In the genomic region with DNA sequence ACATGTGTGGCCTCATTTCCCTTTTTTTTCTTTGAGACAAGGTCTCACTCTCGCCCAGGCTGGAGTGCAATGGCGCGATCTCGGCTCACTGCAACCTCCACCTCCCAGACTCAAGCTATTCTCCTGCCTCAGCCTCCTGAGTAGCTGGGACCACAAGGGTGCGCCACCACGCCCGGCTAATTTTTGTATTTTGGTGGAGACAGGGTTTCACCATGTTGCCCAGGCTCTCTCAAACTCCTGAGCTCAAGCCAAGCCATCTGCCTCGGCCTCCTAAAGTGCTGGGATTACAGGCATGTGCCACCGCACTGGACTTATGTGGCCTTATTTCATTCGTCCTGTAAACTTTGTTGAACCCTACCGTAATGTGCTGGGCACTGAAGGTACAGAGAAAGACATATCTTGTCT, we compare ENCODE assay signal across 8 cellular contexts. TPM values are rescaled to one million over a fixed set of nuclear protein-coding genes. Genes with fewer than 3 reads are reported as not detected.
DNase-seq lines count a peak whose midpoint lies in the region; ATAC-seq and TF ChIP-seq lines count a peak whose summit lies in the region.

No MANE protein-coding gene starts in this region.

- H3K36me3 ChIP-seq in GM23338 (ENCODE audit: insufficient read depth) (no peaks in the 10 kb centered on the region), SK-N-MC (ENCODE audit: insufficient read depth, low read length) (peaks cover 3% of the 10 kb centered on the region; the same call in 1 of the 2 replicates), liver (ENCODE audit: control insufficient read depth in 4 of 4, insufficient read depth in 3 of 4, low read depth in 1 of 4, low read length in 3 of 4) (no peaks in the 10 kb centered on the region)

- POLR2A ChIA-PET in MCF 10A (lab: Yijun Ruan, JAX): interaction anchor here (0.5 to 1.9 kb wide), 21 partner anchors 13 to 938 kb away, joined by 3 to 10 read pairs (median 3); no protein-coding TSS in a partner anchor

- TF ChIP-seq RAD21 in liver (IDR thresholded peaks at IDR 0.05): no peak

- DNase-seq in AG10803 (ENCODE audit: low read depth): peak; percentile 42
- DNase-seq in GM23338 (ENCODE audit: low spot score): peak; percentile 50
- no peak for DNase-seq in SK-N-MC (ENCODE audit: low read depth, low spot score)
- peak; percentile 47 for DNase-seq in MCF 10A (ENCODE audit: unreplicated experiment)
- DNase-seq in stimulated activated CD8-positive, alpha-beta memory T cell treated with anti-CD3 and anti-CD28 coated beads, Interleukin-7, amount 100 ng/mL, for 48 hours (ENCODE audit: extremely low read depth in 1 of 2, low read depth in 1 of 2): peak; percentile 11 to 15
- no peak for DNase-seq in effector CD4-positive, alpha-beta T cell
- DNase-seq in NCI-H2107 treated with DMSO at 0.1 percent for 48 hours (lab: John Stamatoyannopoulos, UW; ENCODE audit: unreplicated experiment): no peak

- H3K27ac ChIP-seq in GM23338 (ENCODE audit: low read depth): peak overlapping the region; percentile 82
- H3K27ac ChIP-seq in SK-N-MC: peak overlapping the region; percentile 98
- H3K27ac ChIP-seq in liver (ENCODE audit: low read depth in 1 of 2, low read length in 2 of 2): peak overlapping the region; percentile 97 to 98

- no TSS peak for BruUV-seq in MCF 10A (replicated peaks; lab: Mats Ljungman, UMichigan)

- H3K4me2 ChIP-seq in GM23338: peak overlapping the region; percentile 77

- H3K9me3 ChIP-seq in SK-N-MC (ENCODE audit: low read depth, low read length) (no peaks in the 10 kb centered on the region), liver (ENCODE audit: control insufficient read depth in 4 of 4, low read length in 3 of 4) (no peaks in the 10 kb centered on the region)

- TF ChIP-seq CTCF in AG10803 (conservative IDR thresholded peaks at IDR 0.05; ENCODE audit: low read length) (peak; percentile 44), GM23338 (conservative IDR thresholded peaks at IDR 0.05; ENCODE audit: low read depth in 2 of 2) (peak; percentile 59 to 61), MCF 10A (IDR thresholded peaks at IDR 0.05; ENCODE audit: unreplicated experiment) (no peak), liver (IDR thresholded peaks at IDR 0.05; ENCODE audit: low read depth, low read length, missing input control) (no peak)

- H3K27ac Mint-ChIP-seq in GM23338 (no peak overlapping the region), MCF 10A (ENCODE audit: low read depth, unreplicated experiment) (no peak overlapping the region)

- CTCF ChIA-PET in MCF 10A (lab: Yijun Ruan, JAX): interaction anchor here (0.6 to 1.4 kb wide), 11 partner anchors 9 to 998 kb away, joined by 3 to 6 read pairs (median 3); no protein-coding TSS in a partner anchor

- H3K4me1 ChIP-seq in GM23338 (ENCODE audit: insufficient read depth): 0 out of 2 replicates have a peak, but pooled peaks cover 7% of the 10 kb centered on the region
- peaks cover 0 to 17% (median 11%) of the 10 kb centered on the region in 4 donors for H3K4me1 ChIP-seq in liver (ENCODE audit: control insufficient read depth in 4 of 4, insufficient read depth in 4 of 4, low read length in 3 of 4)

- 0 out of 2 replicates have a peak overlapping the region, but pooled peaks have one; percentile 6 for H2AFZ ChIP-seq in GM23338

- H3K27me3 Mint-ChIP-seq in GM23338 (ENCODE audit: insufficient read depth, low read depth, poor library complexity) (no peaks in the 10 kb centered on the region), MCF 10A (ENCODE audit: insufficient read depth, unreplicated experiment) (no peaks in the 10 kb centered on the region)

- H3K4me3 Mint-ChIP-seq in GM23338 (no peak overlapping the region), MCF 10A (ENCODE audit: unreplicated experiment) (no peak overlapping the region)

- no peaks in the 10 kb centered on the region for H3K27me3 ChIP-seq in GM23338 (ENCODE audit: insufficient read depth)
- H3K27me3 ChIP-seq in liver (ENCODE audit: control insufficient read depth in 4 of 4, insufficient read depth in 4 of 4, low read length in 3 of 4): no peaks in the 10 kb centered on the region

- peaks cover 27% of the 10 kb centered on the region for H3K79me2 ChIP-seq in GM23338 (replicated peaks; ENCODE audit: insufficient read depth)

- H4K20me1 ChIP-seq in GM23338 (replicated peaks; ENCODE audit: insufficient read depth): no peaks in the 10 kb centered on the region

- intact Hi-C loops in MCF 10A (cut with micrococcal nuclease): loop anchor here (5.0 kb wide), 1 partner anchor 126 kb away; no protein-coding TSS in a partner anchor

- 53% methylated on average over 11 of the region's 11 CpGs for WGBS in liver

- H3K36me3 Mint-ChIP-seq in GM23338 (ENCODE audit: low read depth) (peaks cover 3% of the 10 kb centered on the region; the same call in 1 of the 3 replicates), MCF 10A (ENCODE audit: insufficient read depth, unreplicated experiment) (peaks cover 22% of the 10 kb centered on the region)

- H3K9me3 Mint-ChIP-seq in GM23338 (no peaks in the 10 kb centered on the region), MCF 10A (ENCODE audit: unreplicated experiment) (no peaks in the 10 kb centered on the region)

- peak; percentile 26 for ATAC-seq in GM23338

- no peaks in the 10 kb centered on the region for H3K9me2 ChIP-seq in GM23338 (ENCODE audit: insufficient read depth)

- H3K4me1 Mint-ChIP-seq in GM23338 (peaks cover 9% of the 10 kb centered on the region; the same call in 2 of the 3 replicates), MCF 10A (ENCODE audit: insufficient read depth, unreplicated experiment) (peaks cover 25% of the 10 kb centered on the region)

- peak overlapping the region; percentile 97 for H3K9ac ChIP-seq in SK-N-MC (ENCODE audit: insufficient read length)
- H3K9ac ChIP-seq in liver (ENCODE audit: low read depth in 1 of 2, low read length in 2 of 2): peak overlapping the region; percentile 73 to 92

- H3F3A ChIP-seq in GM23338 (replicated peaks; ENCODE audit: low read depth): peaks cover 5% of the 10 kb centered on the region; the same call in 1 of the 2 replicates

- H3K4me3 ChIP-seq in AG10803 (ENCODE audit: low read length) (peak overlapping the region; percentile 83), GM23338 (peak overlapping the region; percentile 64), SK-N-MC (peak overlapping the region; percentile 86), liver (ENCODE audit: low read depth in 1 of 3, low read length in 3 of 3) (peak overlapping the region; percentile 59 to 75 (median 66))

TF ChIP-seq in GM23338, 12 proteins besides CTCF, POLR2A, EP300 and RAD21 (continues in another document):
- TF ChIP-seq CREB1 (CRISPR knock-in tag; IDR thresholded peaks at IDR 0.05; ENCODE audit: low read depth) (no peak), EZH2phosphoT487 (IDR thresholded peaks at IDR 0.05; ENCODE audit: unreplicated experiment) (no peak), STAT1 (IDR thresholded peaks at IDR 0.05; ENCODE audit: unreplicated experiment) (no peak)
- TF ChIP-seq, protein P1, sequence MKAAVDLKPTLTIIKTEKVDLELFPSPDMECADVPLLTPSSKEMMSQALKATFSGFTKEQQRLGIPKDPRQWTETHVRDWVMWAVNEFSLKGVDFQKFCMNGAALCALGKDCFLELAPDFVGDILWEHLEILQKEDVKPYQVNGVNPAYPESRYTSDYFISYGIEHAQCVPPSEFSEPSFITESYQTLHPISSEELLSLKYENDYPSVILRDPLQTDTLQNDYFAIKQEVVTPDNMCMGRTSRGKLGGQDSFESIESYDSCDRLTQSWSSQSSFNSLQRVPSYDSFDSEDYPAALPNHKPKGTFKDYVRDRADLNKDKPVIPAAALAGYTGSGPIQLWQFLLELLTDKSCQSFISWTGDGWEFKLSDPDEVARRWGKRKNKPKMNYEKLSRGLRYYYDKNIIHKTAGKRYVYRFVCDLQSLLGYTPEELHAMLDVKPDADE (IDR thresholded peaks at IDR 0.05): no peak

TF ChIP-seq in liver, 16 proteins besides CTCF, POLR2A, EP300 and RAD21:
- TF ChIP-seq, protein P2, sequence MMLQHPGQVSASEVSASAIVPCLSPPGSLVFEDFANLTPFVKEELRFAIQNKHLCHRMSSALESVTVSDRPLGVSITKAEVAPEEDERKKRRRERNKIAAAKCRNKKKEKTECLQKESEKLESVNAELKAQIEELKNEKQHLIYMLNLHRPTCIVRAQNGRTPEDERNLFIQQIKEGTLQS (IDR thresholded peaks at IDR 0.05): no peak
- TF ChIP-seq TAF1 (conservative IDR thresholded peaks at IDR 0.05) (no peak), HNF4A (conservative IDR thresholded peaks at IDR 0.05) (no peak), SP1 (IDR thresholded peaks at IDR 0.05) (no peak), FOXA2 (IDR thresholded peaks at IDR 0.05) (no peak), RXRA (IDR thresholded peaks at IDR 0.05) (no peak), HNF4G (IDR thresholded peaks at IDR 0.05) (no peak), JUND (IDR thresholded peaks at IDR 0.05) (no peak)
- TF ChIP-seq, protein P3, sequence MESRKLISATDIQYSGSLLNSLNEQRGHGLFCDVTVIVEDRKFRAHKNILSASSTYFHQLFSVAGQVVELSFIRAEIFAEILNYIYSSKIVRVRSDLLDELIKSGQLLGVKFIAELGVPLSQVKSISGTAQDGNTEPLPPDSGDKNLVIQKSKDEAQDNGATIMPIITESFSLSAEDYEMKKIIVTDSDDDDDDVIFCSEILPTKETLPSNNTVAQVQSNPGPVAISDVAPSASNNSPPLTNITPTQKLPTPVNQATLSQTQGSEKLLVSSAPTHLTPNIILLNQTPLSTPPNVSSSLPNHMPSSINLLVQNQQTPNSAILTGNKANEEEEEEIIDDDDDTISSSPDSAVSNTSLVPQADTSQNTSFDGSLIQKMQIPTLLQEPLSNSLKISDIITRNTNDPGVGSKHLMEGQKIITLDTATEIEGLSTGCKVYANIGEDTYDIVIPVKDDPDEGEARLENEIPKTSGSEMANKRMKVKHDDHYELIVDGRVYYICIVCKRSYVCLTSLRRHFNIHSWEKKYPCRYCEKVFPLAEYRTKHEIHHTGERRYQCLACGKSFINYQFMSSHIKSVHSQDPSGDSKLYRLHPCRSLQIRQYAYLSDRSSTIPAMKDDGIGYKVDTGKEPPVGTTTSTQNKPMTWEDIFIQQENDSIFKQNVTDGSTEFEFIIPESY (IDR thresholded peaks at IDR 0.05): no peak
- TF ChIP-seq, protein P4, sequence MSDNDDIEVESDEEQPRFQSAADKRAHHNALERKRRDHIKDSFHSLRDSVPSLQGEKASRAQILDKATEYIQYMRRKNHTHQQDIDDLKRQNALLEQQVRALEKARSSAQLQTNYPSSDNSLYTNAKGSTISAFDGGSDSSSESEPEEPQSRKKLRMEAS (IDR thresholded peaks at IDR 0.05): no peak

RNA-seq across cellular contexts. Expression of a gene that starts 0.6 kb away (rescaled TPM):
- 12.6 and 14.3 TPM in 2 replicates for total RNA-seq in GM23338 (2014; rRNA removed; shearing (Covaris generic))
- 5.7 and 6.4 TPM in 2 replicates for polyA plus RNA-seq in GM23338 (2016; fragmentation: Nextera tagmentation; extraction: Ambion mirVana)
- total RNA-seq in MCF 10A (2022): 17.4 and 27.7 TPM in 2 replicates
- 10 to 100 TPM in 1 of 2 donors, 1 to 10 TPM in 1; 8.4 to 14.5 TPM for total RNA-seq in liver
- polyA plus RNA-seq in liver: 1 to 10 TPM; 3.5 to 5.7 TPM

Comparison
In these comparisons a context has a peak if more than half of its experiments do, and no peak if none do; other contexts are left out.
1. DNase-seq: peak in AG10803 (single experiment), GM23338 (single experiment), MCF 10A (single experiment) and stimulated activated CD8-positive, alpha-beta memory T cell treated with anti-CD3 and anti-CD28 coated beads, Interleukin-7, amount 100 ng/mL, for 48 hours (2 of 2); none in SK-N-MC (single experiment), effector CD4-positive, alpha-beta T cell (single experiment) and NCI-H2107 treated with DMSO at 0.1 percent for 48 hours (single experiment).
2. CTCF ChIP-seq: peak in AG10803 (single experiment) and GM23338 (2 of 2); none in MCF 10A (single experiment) and liver (single experiment).
3. Peak in every context shown above with its lines, with median percentiles within 50 percentile points of each other: H3K4me3 ChIP-seq and H3K27ac ChIP-seq.